33 cellular contexts compared by ENCODE assay signal in the genomic region with DNA sequence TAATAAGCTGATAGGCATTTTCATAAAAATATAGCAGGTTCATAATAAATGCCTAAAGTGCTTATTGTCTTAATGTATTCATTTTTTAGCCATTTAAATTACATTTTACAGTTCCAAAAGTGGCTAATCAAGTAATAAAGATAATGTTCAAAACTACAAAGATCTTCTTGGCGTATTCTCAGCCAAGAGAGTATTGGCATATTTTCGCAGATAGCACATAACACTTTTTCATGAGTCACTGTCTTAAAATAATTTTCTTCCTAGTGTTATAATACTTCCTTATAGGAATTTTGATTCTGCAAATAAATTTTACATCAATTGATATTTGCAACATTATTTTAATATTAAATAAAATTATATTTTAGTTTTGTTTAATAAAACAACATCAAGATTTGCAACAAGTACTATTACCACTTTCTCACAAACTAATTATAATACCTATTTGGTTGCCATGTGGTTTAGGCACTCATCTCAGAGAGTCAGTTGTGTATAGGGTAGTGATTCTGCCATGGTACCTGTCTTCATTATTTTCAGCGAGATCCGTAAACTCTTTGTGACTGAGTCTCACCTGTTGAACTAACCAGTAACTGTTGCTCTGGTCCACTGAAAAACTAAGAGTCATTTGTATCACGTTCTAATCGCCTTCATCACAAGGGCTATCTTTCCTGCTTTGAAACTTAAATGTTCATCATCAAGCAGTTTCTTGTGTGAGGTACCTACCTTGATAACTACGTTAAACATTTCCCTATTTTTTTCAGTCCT.
DNase-seq lines count a peak whose midpoint lies in the region; ATAC-seq, FAIRE-seq and TF ChIP-seq lines count a peak whose summit lies in the region.
"Had no signal": no experiment of that assay in that cellular context is flagged by ENCODE, and none has a peak within 500 bp of the region (broad histone marks: within the 10 kb centered on the region; RNA-seq: fewer than 3 reads in every experiment).

No MANE protein-coding gene starts in this region.

- FAIRE-seq in pancreas (lab: Jason Lieb, UNC), result peak; percentile 74
- FAIRE-seq: GM12891, HepG2 had no signal

- H3F3A ChIP-seq in PC-3 (ENCODE audit: low read length, unreplicated experiment), result no peaks in the 10 kb centered on the region

- WGBS in pancreas, 2 donors, result 67 to 83% methylated on average over 7 of the region's 7 CpGs
- WGBS in thyroid gland, 2 donors, result 84 to 86% methylated on average over 7 of the region's 7 CpGs
- 93% methylated on average over 7 of the region's 7 CpGs for WGBS in prostate gland

- CTCF ChIA-PET in PC-3 (lab: Charles Lee), result no interaction called here

- peak overlapping the region; percentile 82 for H3K4me2 ChIP-seq in PC-3 (ENCODE audit: low read length)

- H3K4me1 ChIP-seq in ACC112 (ENCODE audit: control insufficient read depth, insufficient read depth, low read length, unreplicated experiment) (peaks cover 53% of the 10 kb centered on the region), PC-3 (ENCODE audit: insufficient read depth, low read length) (peaks cover 67% of the 10 kb centered on the region), pancreas (peaks cover 11 to 15% (median 14%) of the 10 kb centered on the region in 3 donors), thyroid gland (no peaks in the 10 kb centered on the region), prostate gland (replicated peaks) (no peaks in the 10 kb centered on the region)

- H3K79me2 ChIP-seq in ACC112 (ENCODE audit: control insufficient read depth, insufficient read depth, low read length, unreplicated experiment) (peaks cover 32% of the 10 kb centered on the region), PC-3 (ENCODE audit: low read length) (peaks cover 62% of the 10 kb centered on the region)

- intact Hi-C loops in PC-3 (cut with micrococcal nuclease) (loop anchor here (10.0 kb wide), 2 partner anchors 479 to 889 kb away; a partner anchor contains a TSS), pancreas (cut with DNase I) (no loop called here), thyroid gland (cut with DNase I) (no loop called here), prostate gland (cut with DNase I) (no loop called here)

- H3K27me3 ChIP-seq in ACC112 (ENCODE audit: insufficient read depth, low read length), result no peaks in the 10 kb centered on the region
- no peaks in the 10 kb centered on the region for H3K27me3 ChIP-seq in PC-3 (ENCODE audit: low read length)
- H3K27me3 ChIP-seq in pancreas, result peaks cover 0 to 16% (median 4%) of the 10 kb centered on the region in 4 donors
- H3K27me3 ChIP-seq in thyroid gland, result no peaks in the 10 kb centered on the region
- H3K27me3 ChIP-seq in prostate gland (replicated peaks; ENCODE audit: insufficient read depth), result no peaks in the 10 kb centered on the region
- H3K27me3 ChIP-seq: stomach, tibial artery had no signal

- POLR2A ChIA-PET in PC-3 (lab: Charles Lee; ENCODE audit: unreplicated experiment), result no interaction called here

- H3K4me3 ChIP-seq in ACC112 (ENCODE audit: low read depth, low read length) (no peak overlapping the region), PC-3 (ENCODE audit: low read length) (peak overlapping the region; percentile 18; the same call in 1 of the 2 replicates), epithelial cell of esophagus (ENCODE audit: low read length) (no peak overlapping the region), pancreas (no peak overlapping the region), thyroid gland (replicated peaks in 1 of 3) (no peak overlapping the region), prostate gland (no peak overlapping the region)
- H3K4me3 ChIP-seq: coronary artery, lower lobe of right lung, mucosa of descending colon, stomach, tibial artery had no signal

- no peaks in the 10 kb centered on the region for H3K9me3 ChIP-seq in PC-3 (ENCODE audit: low read length)
- peaks cover 0 to 5% (median 0%) of the 10 kb centered on the region in 4 donors for H3K9me3 ChIP-seq in pancreas
- no peaks in the 10 kb centered on the region for H3K9me3 ChIP-seq in thyroid gland
- no peaks in the 10 kb centered on the region for H3K9me3 ChIP-seq in prostate gland
- H3K9me3 ChIP-seq: lower lobe of right lung, mucosa of descending colon, stomach, tibial artery had no signal

- TF ChIP-seq CTCF in PC-3 (conservative IDR thresholded peaks at IDR 0.05; ENCODE audit: low read depth, low read length) (no peak), epithelial cell of esophagus (IDR thresholded peaks at IDR 0.05; ENCODE audit: insufficient read depth, low read depth, low read length, missing control alignments) (no peak), pancreas (IDR thresholded peaks at IDR 0.05) (no peak), thyroid gland (IDR thresholded peaks at IDR 0.05) (no peak), prostate gland (IDR thresholded peaks at IDR 0.05) (no peak)

- ATAC-seq in PC-3, result no peak
- ATAC-seq in pancreas, result no peak
- ATAC-seq: activated CD4-positive, alpha-beta T cell treated with anti-CD3 and anti-CD28 coated beads for 36 hours; activated naive CD4-positive, alpha-beta T cell treated with anti-CD3 and anti-CD28 coated beads, Interleukin-2, amount 50 U/mL, for 72 hours; HepG2; lower lobe of right lung; mucosa of descending colon; natural killer cell treated with Interleukin-12 subunit alpha and Interleukin-12 subunit beta and Interleukin-15 and Interleukin-18, amount 100 ng/mL, for 72 hours; Right ventricle myocardium inferior had no signal

- no peaks in the 10 kb centered on the region for H4K20me1 ChIP-seq in PC-3 (ENCODE audit: low read length)

- no TSS peak for BruUV-seq in PC-3 (replicated peaks; lab: Mats Ljungman, UMichigan)

- H3K9ac ChIP-seq in PC-3 (ENCODE audit: low read length), result peak overlapping the region; percentile 90

- TF ChIP-seq POLR2A in thyroid gland (IDR thresholded peaks at IDR 0.05) (no peak), prostate gland (IDR thresholded peaks at IDR 0.05) (no peak)

- H3K36me3 ChIP-seq in ACC112 (ENCODE audit: insufficient read depth, low read length) (no peaks in the 10 kb centered on the region), PC-3 (ENCODE audit: low read depth, low read length) (peaks cover 4% of the 10 kb centered on the region; the same call in 1 of the 2 replicates), pancreas (no peaks in the 10 kb centered on the region), thyroid gland (no peaks in the 10 kb centered on the region), prostate gland (no peaks in the 10 kb centered on the region)
- H3K36me3 ChIP-seq: lower lobe of right lung, stomach, tibial artery had no signal

- H2AFZ ChIP-seq in ACC112 (ENCODE audit: low read length, unreplicated experiment), result peak overlapping the region; percentile 45
- H2AFZ ChIP-seq in PC-3 (ENCODE audit: low read length), result no peak overlapping the region

- H3K27ac ChIP-seq in ACC112 (ENCODE audit: low read depth, low read length) (0 out of 2 replicates have a peak overlapping the region, but pooled peaks have one; percentile 40), PC-3 (ENCODE audit: low read length) (peak overlapping the region; percentile 99), pancreas (no peak overlapping the region), thyroid gland (no peak overlapping the region), prostate gland (no peak overlapping the region)
- H3K27ac ChIP-seq: coronary artery, lower lobe of right lung, stomach, tibial artery had no signal

- DNase-seq in PC-3 (no peak), epithelial cell of esophagus (ENCODE audit: low read depth) (peak; percentile 56), pancreas (no peak), NCI-H1436 treated with DMSO at 0.1 percent for 48 hours (lab: John Stamatoyannopoulos, UW) (no peak), thyroid gland (no peak), prostate gland (ENCODE audit: low spot score) (no peak)
- DNase-seq in stimulated activated CD4-positive, alpha-beta T cell treated with anti-CD3 and anti-CD28 coated beads, Interleukin-2, amount 100 ng/mL, for 48 hours, result no peak
- DNase-seq: activated CD4-positive, alpha-beta T cell treated with anti-CD3 and anti-CD28 coated beads for 36 hours; activated CD8-positive, alpha-beta memory T cell treated with anti-CD3 and anti-CD28 coated beads for 24 hours; activated T-cell treated with anti-CD3 and anti-CD28 coated beads for 4 hours; amygdala; DMS53; effector CD8-positive, alpha-beta T cell; H9; Kasumi-1; lower lobe of right lung; mucosa of descending colon; NCI-H1417 treated with DMSO at 0.1 percent for 48 hours; NCI-H2081 treated with DMSO at 0.1 percent for 48 hours; NCI-H2227 treated with DMSO at 0.1 percent for 48 hours; NCI-H526; occipital lobe; retina; stomach; T-helper 2 cell; tibial artery had no signal

- no peaks in the 10 kb centered on the region for H3K9me2 ChIP-seq in PC-3 (replicated peaks; ENCODE audit: low read length)

Comparison
In these comparisons a context has a peak if more than half of its experiments do, and no peak if none do; other contexts are left out.
1. H3K27ac ChIP-seq: peak in ACC112 (single experiment) and PC-3 (single experiment); none in pancreas (0 of 4), thyroid gland (0 of 3) and prostate gland (0 of 2).